Comparison of ENCODE assay signal across 1 cellular context in genomic region chr2:148814853-148815419, GRCh38.
TF ChIP-seq lines count a peak whose summit lies in the region.

No MANE protein-coding gene starts in this region.

TF ChIP-seq in GM23338, 12 proteins besides CTCF, POLR2A, EP300 and RAD21 (continued from another document):
- TF ChIP-seq ZNF462 (CRISPR knock-in tag; IDR thresholded peaks at IDR 0.05) (no peak), CREB1 (CRISPR knock-in tag; IDR thresholded peaks at IDR 0.05; ENCODE audit: low read depth) (no peak), STAT1 (IDR thresholded peaks at IDR 0.05; ENCODE audit: unreplicated experiment) (no peak), POLR2AphosphoS5 (IDR thresholded peaks at IDR 0.05; ENCODE audit: low read depth) (no peak)
